Comparison of ENCODE assay signal across 16 cellular contexts in genomic region chr6:36139991-36140710, GRCh38. TPM values are rescaled to one million over a fixed set of nuclear protein-coding genes. Genes with fewer than 3 reads are reported as not detected.
DNase-seq lines count a peak whose midpoint lies in the region; ATAC-seq and TF ChIP-seq lines count a peak whose summit lies in the region.
"Had no signal": no experiment of that assay in that cellular context is flagged by ENCODE, and none has a peak within 500 bp of the region (broad histone marks: within the 10 kb centered on the region; RNA-seq: fewer than 3 reads in every experiment).

No MANE protein-coding gene starts in this region.

- H3K4me1 ChIP-seq in psoas muscle (peaks cover 14% of the 10 kb centered on the region), mammary epithelial cell (ENCODE audit: insufficient read depth, low read length) (no peaks in the 10 kb centered on the region)

- peaks cover 26% of the 10 kb centered on the region for H3K4me1 Mint-ChIP-seq in activated CD4-positive, alpha-beta T cell treated with anti-CD3 and anti-CD28 coated beads for 36 hours
- H3K4me1 Mint-ChIP-seq in activated CD4-positive, alpha-beta T cell treated with anti-CD3 and anti-CD28 coated beads, Interleukin-2, amount 10 ng/mL, durations not matched to agents 24 days and 14 days = peaks cover 17% of the 10 kb centered on the region

- no peak for TF ChIP-seq CTCF in dorsolateral prefrontal cortex (IDR thresholded peaks at IDR 0.05 in 54 of 56, conservative IDR thresholded peaks at IDR 0.05 in 2 of 56; ENCODE audit: low read depth in 1 of 56, partially characterized antibody in 56 of 56)
- TF ChIP-seq CTCF in psoas muscle (IDR thresholded peaks at IDR 0.05) = no peak
- no peak for TF ChIP-seq CTCF in mammary epithelial cell (conservative IDR thresholded peaks at IDR 0.05 in 1 of 2, IDR thresholded peaks at IDR 0.05 in 1 of 2; ENCODE audit: extremely low read depth in 1 of 2, insufficient read depth in 1 of 2, low read depth in 1 of 2, low read length in 2 of 2)

- DNase-seq in activated CD4-positive, alpha-beta T cell treated with anti-CD3 and anti-CD28 coated beads for 36 hours = no peak
- DNase-seq in activated CD4-positive, alpha-beta T cell treated with anti-CD3 and anti-CD28 coated beads, Interleukin-2, amount 10 ng/mL, durations not matched to agents 24 days and 14 days = no peak
- DNase-seq in NCI-H1694 (lab: John Stamatoyannopoulos, UW) (peak; percentile 65), dorsolateral prefrontal cortex (peak in 4 of 10 donors; percentile 60 to 77 (median 68)), psoas muscle (no peak), mammary epithelial cell (no peak), glomerular visceral epithelial cell (ENCODE audit: extremely low spot score) (no peak)
- no peak for DNase-seq in effector CD4-positive, alpha-beta T cell
- DNase-seq: activated CD4-positive, alpha-beta T cell treated with anti-CD3 and anti-CD28 coated beads, Interleukin-2, amount 50 U/mL, for 1 hour; DMS79; GOT3; NCI-H1417; NK-92 treated with Interleukin-12 subunit alpha and Interleukin-12 subunit beta, amount 100 ng/mL, for 24 hours had no signal

- H3K9me3 ChIP-seq in psoas muscle = no peaks in the 10 kb centered on the region
- no peaks in the 10 kb centered on the region for H3K9me3 ChIP-seq in mammary epithelial cell (replicated peaks; ENCODE audit: insufficient read depth, low read length)

- H3K36me3 Mint-ChIP-seq in activated CD4-positive, alpha-beta T cell treated with anti-CD3 and anti-CD28 coated beads for 36 hours (ENCODE audit: low read depth) = peaks cover 43% of the 10 kb centered on the region
- H3K36me3 Mint-ChIP-seq in activated CD4-positive, alpha-beta T cell treated with anti-CD3 and anti-CD28 coated beads, Interleukin-2, amount 10 ng/mL, durations not matched to agents 24 days and 14 days (ENCODE audit: low read depth) = peaks cover 46% of the 10 kb centered on the region
- H3K36me3 Mint-ChIP-seq: neural progenitor cell had no signal

- BruUV-seq in mammary epithelial cell (replicated peaks; lab: Mats Ljungman, UMichigan) = no TSS peak

- no peaks in the 10 kb centered on the region for H3K79me2 ChIP-seq in mammary epithelial cell (ENCODE audit: insufficient read depth, low read length)

- H3K36me3 ChIP-seq in psoas muscle (ENCODE audit: insufficient read depth in 1 of 2, low read depth in 1 of 2) (no peaks in the 10 kb centered on the region), mammary epithelial cell (ENCODE audit: insufficient read depth, low read length) (no peaks in the 10 kb centered on the region)
- H3K36me3 ChIP-seq: neural progenitor cell had no signal

- H3K9me3 Mint-ChIP-seq in activated CD4-positive, alpha-beta T cell treated with anti-CD3 and anti-CD28 coated beads for 36 hours (ENCODE audit: low read depth) = no peaks in the 10 kb centered on the region
- no peaks in the 10 kb centered on the region for H3K9me3 Mint-ChIP-seq in activated CD4-positive, alpha-beta T cell treated with anti-CD3 and anti-CD28 coated beads, Interleukin-2, amount 10 ng/mL, durations not matched to agents 24 days and 14 days
- H3K9me3 Mint-ChIP-seq: activated naive CD4-positive, alpha-beta T cell treated with anti-CD3 and anti-CD28 coated beads, Interleukin-2, amount 50 U/mL, for 72 hours; neural progenitor cell had no signal

- no peak overlapping the region for H3K4me2 ChIP-seq in mammary epithelial cell (ENCODE audit: insufficient read depth, low read depth, low read length)
- H3K4me2 ChIP-seq: neural progenitor cell, smooth muscle cell had no signal

- peak overlapping the region; percentile 37 for H3K27ac Mint-ChIP-seq in activated CD4-positive, alpha-beta T cell treated with anti-CD3 and anti-CD28 coated beads for 36 hours
- no peak overlapping the region for H3K27ac Mint-ChIP-seq in activated CD4-positive, alpha-beta T cell treated with anti-CD3 and anti-CD28 coated beads, Interleukin-2, amount 10 ng/mL, durations not matched to agents 24 days and 14 days
- H3K27ac Mint-ChIP-seq: neural progenitor cell had no signal

- 42 to 51% (median 44%) methylated on average over 8 of the region's 8 CpGs for WGBS in psoas muscle, 3 donors
- WGBS in mammary epithelial cell (ENCODE audit: low coverage, missing lambda C conversion rate) = 89% methylated on average over 8 of the region's 8 CpGs

- no peaks in the 10 kb centered on the region for H3K27me3 ChIP-seq in dorsolateral prefrontal cortex
- no peaks in the 10 kb centered on the region for H3K27me3 ChIP-seq in psoas muscle (ENCODE audit: insufficient read depth in 3 of 3, low read length in 2 of 3)
- H3K27me3 ChIP-seq in mammary epithelial cell (ENCODE audit: insufficient read depth, low read length) = no peaks in the 10 kb centered on the region
- H3K27me3 ChIP-seq: neural progenitor cell had no signal

- peak overlapping the region in 57 of 59 donors; percentile 16 to 89 (median 73) for H3K27ac ChIP-seq in dorsolateral prefrontal cortex
- H3K27ac ChIP-seq in psoas muscle = peak overlapping the region; percentile 79
- H3K27ac ChIP-seq in mammary epithelial cell (ENCODE audit: insufficient read depth, low read depth, low read length) = no peak overlapping the region
- H3K27ac ChIP-seq: neural progenitor cell had no signal

- dilution Hi-C loops in mammary epithelial cell (cut with HindIII; ENCODE audit: low sequenced_read_pairs) = no loop called here

- in situ Hi-C loops in mammary epithelial cell (cut with MboI; ENCODE audit: low sequenced_read_pairs in 2 of 2) = no loop called here

- H4K20me1 ChIP-seq in mammary epithelial cell (ENCODE audit: insufficient read depth, low read length) = no peaks in the 10 kb centered on the region

- no peak overlapping the region for H3K4me3 ChIP-seq in dorsolateral prefrontal cortex
- H3K4me3 ChIP-seq in psoas muscle = no peak overlapping the region
- no peak overlapping the region for H3K4me3 ChIP-seq in mammary epithelial cell (replicated peaks in 1 of 3; ENCODE audit: insufficient read depth in 1 of 3, low read depth in 2 of 3, low read length in 3 of 3)
- H3K4me3 ChIP-seq: neural progenitor cell, smooth muscle cell had no signal

- ATAC-seq in activated CD4-positive, alpha-beta T cell treated with anti-CD3 and anti-CD28 coated beads for 36 hours = no peak
- peak; percentile 63 to 94 (median 90) for ATAC-seq in psoas muscle

- POLR2A ChIA-PET in activated CD4-positive, alpha-beta T cell treated with anti-CD3 and anti-CD28 coated beads for 36 hours (lab: Charles Lee) = no interaction called here

- intact Hi-C loops in activated CD4-positive, alpha-beta T cell treated with anti-CD3 and anti-CD28 coated beads for 36 hours (cut with DNase I, micrococcal nuclease) = loop anchor here (1.0 kb wide), 2 partner anchors 9 to 56 kb away; partner anchors contain the start of gene BRPF3 (in 1 of the 2)
- intact Hi-C loops in activated CD4-positive, alpha-beta T cell treated with anti-CD3 and anti-CD28 coated beads, Interleukin-2, amount 10 ng/mL, durations not matched to agents 24 days and 14 days (cut with micrococcal nuclease) = no loop called here
- intact Hi-C loops in dorsolateral prefrontal cortex (cut with DNase I) = no loop called here
- intact Hi-C loops in psoas muscle (cut with DNase I) = loop anchor here in 1 of 2 donors (5.0 kb wide), 1 partner anchor 57 kb away; the partner anchor contains the start of gene BRPF3
- intact Hi-C loops in mammary epithelial cell (cut with micrococcal nuclease) = no loop called here

- H3K4me3 Mint-ChIP-seq in activated CD4-positive, alpha-beta T cell treated with anti-CD3 and anti-CD28 coated beads for 36 hours = no peak overlapping the region
- H3K4me3 Mint-ChIP-seq in activated CD4-positive, alpha-beta T cell treated with anti-CD3 and anti-CD28 coated beads, Interleukin-2, amount 10 ng/mL, durations not matched to agents 24 days and 14 days = no peak overlapping the region
- H3K4me3 Mint-ChIP-seq: neural progenitor cell had no signal

- CTCF ChIA-PET in activated CD4-positive, alpha-beta T cell treated with anti-CD3 and anti-CD28 coated beads for 36 hours (lab: Charles Lee) = interaction anchor here (0.7 to 1.5 kb wide), 5 partner anchors 11 to 112 kb away, joined by 3 to 7 read pairs (median 4); partner anchors contain the start of gene MAPK14
- CTCF ChIA-PET in mammary epithelial cell (lab: Charles Lee; ENCODE audit: low non-redundant PET) = no interaction called here

- H3K27me3 Mint-ChIP-seq in activated CD4-positive, alpha-beta T cell treated with anti-CD3 and anti-CD28 coated beads for 36 hours = no peaks in the 10 kb centered on the region
- H3K27me3 Mint-ChIP-seq in activated CD4-positive, alpha-beta T cell treated with anti-CD3 and anti-CD28 coated beads, Interleukin-2, amount 10 ng/mL, durations not matched to agents 24 days and 14 days = no peaks in the 10 kb centered on the region

- no peak overlapping the region for H3K9ac ChIP-seq in mammary epithelial cell (ENCODE audit: insufficient read depth, low read length)
- H3K9ac ChIP-seq: neural progenitor cell had no signal

- H2AFZ ChIP-seq in mammary epithelial cell (ENCODE audit: low read depth, low read length) = no peak overlapping the region

RNA-seq across cellular contexts. Expression of gene MAPK13, which starts 9.8 kb away (rescaled TPM):
- 10 to 100 TPM; 63.0 to 65.1 TPM for total RNA-seq in activated CD4-positive, alpha-beta T cell treated with anti-CD3 and anti-CD28 coated beads for 36 hours
- 59.4 and 61.6 TPM in 2 replicates for total RNA-seq in activated CD4-positive, alpha-beta T cell treated with anti-CD3 and anti-CD28 coated beads, Interleukin-2, amount 10 ng/mL, durations not matched to agents 24 days and 14 days
- total RNA-seq in dorsolateral prefrontal cortex = 10 to 100 TPM in 119 of 120 experiments, 1 to 10 TPM in 1; 9.1 to 40.0 (median 25.9) TPM
- total RNA-seq in psoas muscle = 1 to 10 TPM in 3 of 4 donors, under 1 TPM in 1; 0.92 to 2.8 (median 1.6) TPM
- 1 to 10 TPM in 1 of 3 donors, under 1 TPM in 2; 0.49 to 4.0 (median 0.52) TPM for polyA plus RNA-seq in psoas muscle
- total RNA-seq in mammary epithelial cell = 10 to 100 TPM; 11.8 to 11.9 TPM
- polyA plus RNA-seq in mammary epithelial cell = 23.6 TPM
- polyA minus RNA-seq in mammary epithelial cell = 37.9 TPM

RNA-seq across cellular contexts. Expression of gene BRPF3, which starts 56.4 kb away (rescaled TPM):
- total RNA-seq in activated CD4-positive, alpha-beta T cell treated with anti-CD3 and anti-CD28 coated beads for 36 hours = 10 to 100 TPM; 18.0 to 26.0 TPM
- 20.7 and 24.5 TPM in 2 replicates for total RNA-seq in activated CD4-positive, alpha-beta T cell treated with anti-CD3 and anti-CD28 coated beads, Interleukin-2, amount 10 ng/mL, durations not matched to agents 24 days and 14 days
- total RNA-seq in dorsolateral prefrontal cortex = 10 to 100 TPM; 36.1 to 90.5 (median 56.1) TPM
- total RNA-seq in psoas muscle = 10 to 100 TPM; 20.4 to 31.4 (median 21.9) TPM
- 10 to 100 TPM; 15.3 to 47.2 (median 17.3) TPM for polyA plus RNA-seq in psoas muscle
- total RNA-seq in mammary epithelial cell = 10 to 100 TPM; 10.8 to 16.2 TPM
- polyA plus RNA-seq in mammary epithelial cell = 6.2 TPM
- polyA minus RNA-seq in mammary epithelial cell = 17.8 TPM

Comparison
In these comparisons a context has a peak if more than half of its experiments do, and no peak if none do; other contexts are left out.
1. intact Hi-C loops: an anchor here in activated CD4-positive, alpha-beta T cell treated with anti-CD3 and anti-CD28 coated beads for 36 hours (1.0 kb wide); none called in activated CD4-positive, alpha-beta T cell treated with anti-CD3 and anti-CD28 coated beads, Interleukin-2, amount 10 ng/mL, durations not matched to agents 24 days and 14 days, dorsolateral prefrontal cortex and mammary epithelial cell.